ENCODE assay signal across 1 cellular context in genomic region chr2:127608061-127609011, GRCh38.
TF ChIP-seq lines count a peak whose summit lies in the region.

No MANE protein-coding gene starts in this region.

TF ChIP-seq in GM23338, 12 proteins besides CTCF, POLR2A, EP300 and RAD21 (continued from another document):
- TF ChIP-seq ETS1 (IDR thresholded peaks at IDR 0.05) (no peak), NANOG (IDR thresholded peaks at IDR 0.05; ENCODE audit: borderline replicate concordance) (no peak)
